Comparison of ENCODE assay signal across 1 cellular context in the genomic region with DNA sequence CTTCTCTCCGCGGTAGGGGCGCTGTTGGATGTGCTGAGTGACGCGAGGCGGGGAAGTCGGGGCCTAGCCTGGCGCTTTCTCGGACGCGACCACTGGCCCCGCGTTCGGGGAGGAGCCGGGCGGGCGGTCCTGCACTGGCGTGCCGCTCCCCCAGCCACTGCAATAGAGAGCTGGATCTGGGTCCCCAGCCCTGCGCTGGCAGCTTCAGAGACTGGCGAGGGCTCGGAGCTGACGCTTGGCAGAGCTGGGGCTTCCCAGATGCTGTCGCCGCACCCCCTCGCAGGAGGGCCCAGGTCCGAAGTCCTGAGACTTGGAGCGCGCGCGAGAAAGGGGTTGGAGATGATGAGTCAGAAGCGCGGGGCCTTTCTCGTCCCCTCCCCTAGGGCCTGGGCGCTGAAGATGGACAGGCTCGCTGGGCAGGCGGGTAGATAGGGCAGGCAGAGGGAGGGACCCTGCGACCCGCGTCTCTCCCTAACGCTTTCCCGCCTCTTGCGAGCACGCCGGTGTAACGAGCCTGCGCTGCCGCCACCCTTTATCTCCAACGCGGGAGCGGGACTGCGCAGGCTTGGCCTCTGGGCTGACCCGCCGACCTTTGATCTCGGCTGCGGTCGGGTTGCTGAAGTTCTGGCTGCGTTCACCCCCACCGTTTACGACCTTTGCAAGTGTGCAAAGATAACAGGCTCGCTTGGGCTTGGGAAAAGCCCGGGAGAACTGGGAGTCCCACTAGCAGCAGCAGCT.
TF ChIP-seq lines count a peak whose summit lies in the region.

No MANE protein-coding gene starts in this region.

TF ChIP-seq in GM23338, 12 proteins besides CTCF, POLR2A, EP300 and RAD21 (continued from another document):
- TF ChIP-seq, protein P1, sequence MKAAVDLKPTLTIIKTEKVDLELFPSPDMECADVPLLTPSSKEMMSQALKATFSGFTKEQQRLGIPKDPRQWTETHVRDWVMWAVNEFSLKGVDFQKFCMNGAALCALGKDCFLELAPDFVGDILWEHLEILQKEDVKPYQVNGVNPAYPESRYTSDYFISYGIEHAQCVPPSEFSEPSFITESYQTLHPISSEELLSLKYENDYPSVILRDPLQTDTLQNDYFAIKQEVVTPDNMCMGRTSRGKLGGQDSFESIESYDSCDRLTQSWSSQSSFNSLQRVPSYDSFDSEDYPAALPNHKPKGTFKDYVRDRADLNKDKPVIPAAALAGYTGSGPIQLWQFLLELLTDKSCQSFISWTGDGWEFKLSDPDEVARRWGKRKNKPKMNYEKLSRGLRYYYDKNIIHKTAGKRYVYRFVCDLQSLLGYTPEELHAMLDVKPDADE (IDR thresholded peaks at IDR 0.05), result no peak
